In genomic region chr9:134657666-134658377, GRCh38 we compare ENCODE assay signal across 25 cellular contexts. TPM values are rescaled to one million over a fixed set of nuclear protein-coding genes. Genes with fewer than 3 reads are reported as not detected.
DNase-seq lines count a peak whose midpoint lies in the region; ATAC-seq and TF ChIP-seq lines count a peak whose summit lies in the region.
"Had no signal": no experiment of that assay in that cellular context is flagged by ENCODE, and none has a peak within 500 bp of the region (broad histone marks: within the 10 kb centered on the region; RNA-seq: fewer than 3 reads in every experiment).

No MANE protein-coding gene starts in this region.

- H3K9me3 ChIP-seq in smooth muscle cell (replicated peaks; ENCODE audit: low read depth) (no peaks in the 10 kb centered on the region), osteoblast (ENCODE audit: low read depth, low read length) (no peaks in the 10 kb centered on the region)
- H3K9me3 ChIP-seq: gastrocnemius medialis had no signal

- H3K4me3 ChIP-seq in mesendoderm (ENCODE audit: low read length) (no peak overlapping the region), smooth muscle cell (no peak overlapping the region), osteoblast (ENCODE audit: insufficient read depth, low read length) (no peak overlapping the region)
- H3K4me3 ChIP-seq: gastrocnemius medialis, skin epidermis had no signal

- peaks cover 43% of the 10 kb centered on the region for H3K79me1 ChIP-seq in mesendoderm (ENCODE audit: low read length)

- H3K18ac ChIP-seq in mesendoderm (ENCODE audit: low read length), result no peak overlapping the region

- H3K9ac ChIP-seq in mesendoderm (ENCODE audit: low read length), result peak overlapping the region; percentile 6
- H3K9ac ChIP-seq in smooth muscle cell (ENCODE audit: low read depth), result peak overlapping the region; percentile 56

- H2AFZ ChIP-seq in smooth muscle cell (ENCODE audit: low read depth) (no peak overlapping the region), osteoblast (ENCODE audit: low read length) (no peak overlapping the region)

- H3K4ac ChIP-seq in mesendoderm (ENCODE audit: low read depth, low read length), result no peak overlapping the region

- H2BK5ac ChIP-seq in mesendoderm (ENCODE audit: low read length), result no peak overlapping the region

- H3K27ac Mint-ChIP-seq in CD14-positive monocyte, result peak overlapping the region in 1 of 7 donors; percentile 25
- H3K27ac Mint-ChIP-seq: activated CD4-positive, alpha-beta T cell treated with anti-CD3 and anti-CD28 coated beads, Interleukin-2, amount 10 ng/mL, durations not matched to agents 24 days and 14 days; activated naive CD8-positive, alpha-beta T cell; activated T-helper 1 cell treated with anti-CD3 and anti-CD28 coated beads, Interleukin-12 subunit alpha, Interleukin-12 subunit beta, Interleukin-2, Interleukin-4 antibody, amounts not matched to agents 30 ng/mL and 10 ng/mL and 1 ng/mL, durations not matched to agents 14 hours and 24 hours and 36 hours; memory B cell; natural killer cell treated with Interleukin-12 subunit alpha and Interleukin-12 subunit beta and Interleukin-15 and Interleukin-18, amount 100 ng/mL, for 72 hours; stimulated activated naive CD8-positive, alpha-beta T cell treated with anti-CD3 and anti-CD28 coated beads, Interleukin-15, Interleukin-2, amounts not matched to agents 100 ng/mL and 50 ng/mL, for 24 hours; T-helper 17 cell had no signal

- POLR2A ChIA-PET in RWPE1 (lab: Yijun Ruan, JAX; ENCODE audit: low non-redundant PET), result no interaction called here

- no peaks in the 10 kb centered on the region for H3K4me1 ChIP-seq in mesendoderm (ENCODE audit: control insufficient read depth, low read depth, low read length)
- H3K4me1 ChIP-seq in smooth muscle cell (ENCODE audit: low read depth), result peaks cover 13% of the 10 kb centered on the region
- peaks cover 23% of the 10 kb centered on the region for H3K4me1 ChIP-seq in osteoblast (ENCODE audit: insufficient read depth, low read length)
- H3K4me1 ChIP-seq: gastrocnemius medialis had no signal

- no peak for TF ChIP-seq CTCF in CD14-positive monocyte (IDR thresholded peaks at IDR 0.05)
- TF ChIP-seq CTCF in RWPE1 (conservative IDR thresholded peaks at IDR 0.05; ENCODE audit: low read depth), result no peak
- no peak for TF ChIP-seq CTCF in smooth muscle cell (IDR thresholded peaks at IDR 0.05; ENCODE audit: borderline replicate concordance, insufficient read depth, poor library complexity, severe bottlenecking)
- TF ChIP-seq CTCF in osteoblast (IDR thresholded peaks at IDR 0.05; ENCODE audit: extremely low read depth, low read depth, low read length), result no peak

- no peak overlapping the region for H2BK120ac ChIP-seq in mesendoderm (ENCODE audit: low read depth, low read length)

- H3K4me1 Mint-ChIP-seq in CD14-positive monocyte, result no peaks in the 10 kb centered on the region
- H3K4me1 Mint-ChIP-seq: activated CD4-positive, alpha-beta T cell treated with anti-CD3 and anti-CD28 coated beads, Interleukin-2, amount 10 ng/mL, durations not matched to agents 24 days and 14 days; memory B cell; T-helper 17 cell had no signal

- H3K27me3 ChIP-seq in mesendoderm (ENCODE audit: insufficient read depth, low read length, poor library complexity) (no peaks in the 10 kb centered on the region), smooth muscle cell (ENCODE audit: low read depth) (no peaks in the 10 kb centered on the region), osteoblast (ENCODE audit: insufficient read depth, low read length) (no peaks in the 10 kb centered on the region)

- H4K20me1 ChIP-seq in smooth muscle cell (ENCODE audit: low read depth), result peaks cover 95% of the 10 kb centered on the region
- H4K20me1 ChIP-seq in osteoblast (ENCODE audit: insufficient read depth, low read length), result peaks cover 83% of the 10 kb centered on the region

- H3K27ac ChIP-seq in RWPE1, result peak overlapping the region; percentile 58
- H3K27ac ChIP-seq in mesendoderm (ENCODE audit: low read depth, low read length), result peak overlapping the region; percentile 22
- H3K27ac ChIP-seq in smooth muscle cell (ENCODE audit: low read depth), result peak overlapping the region; percentile 96
- no peak overlapping the region for H3K27ac ChIP-seq in osteoblast (ENCODE audit: low read depth, low read length)
- H3K27ac ChIP-seq: gastrocnemius medialis had no signal

- H3K36me3 ChIP-seq in mesendoderm (ENCODE audit: control insufficient read depth, insufficient read depth, low read length) (no peaks in the 10 kb centered on the region), smooth muscle cell (ENCODE audit: low read depth) (no peaks in the 10 kb centered on the region), osteoblast (ENCODE audit: insufficient read depth, low read length) (peaks cover 36% of the 10 kb centered on the region)
- H3K36me3 ChIP-seq: gastrocnemius medialis had no signal

- no peak overlapping the region for H2BK15ac ChIP-seq in mesendoderm (replicated peaks; ENCODE audit: low read depth)

- H3K4me2 ChIP-seq in mesendoderm (ENCODE audit: low read length), result no peak overlapping the region
- H3K4me2 ChIP-seq in smooth muscle cell, result peak overlapping the region; percentile 68
- H3K4me2 ChIP-seq in osteoblast (ENCODE audit: insufficient read depth, low read length), result no peak overlapping the region

- whole genome bisulfite sequencing in mesendoderm (ENCODE audit: extremely low coverage, insufficient coverage, low lambda C conversion rate), result no CpG with 5 or more reads among the region's 20 CpGs
- 73% methylated on average over 13 of the region's 20 CpGs for WGBS in smooth muscle cell (ENCODE audit: low lambda C conversion rate)

- CTCF ChIA-PET in RWPE1 (lab: Yijun Ruan, JAX), result interaction anchor here (1.6 kb wide), 1 partner anchor 208 kb away, joined by 9 read pairs; no protein-coding TSS in a partner anchor

- H3K56ac ChIP-seq in mesendoderm (ENCODE audit: low read length), result peak overlapping the region; percentile 17

- ATAC-seq in HG03039 (IDR thresholded peaks at IDR 0.05; ENCODE audit: unreplicated experiment) (no peak), HG02678 (IDR thresholded peaks at IDR 0.05; ENCODE audit: unreplicated experiment) (no peak)
- ATAC-seq: esophagus mucosa; gastrocnemius medialis; natural killer cell treated with Interleukin-12 subunit alpha and Interleukin-12 subunit beta and Interleukin-15 and Interleukin-18, amount 100 ng/mL, for 72 hours; T-helper 17 cell had no signal

- no peak overlapping the region for H4K8ac ChIP-seq in mesendoderm (ENCODE audit: low read depth, low read length)

- peaks cover 45% of the 10 kb centered on the region for H3K79me2 ChIP-seq in mesendoderm (ENCODE audit: control insufficient read depth, insufficient read depth, low read length)
- H3K79me2 ChIP-seq in smooth muscle cell (ENCODE audit: low read depth), result peaks cover 86% of the 10 kb centered on the region
- peaks cover 89% of the 10 kb centered on the region for H3K79me2 ChIP-seq in osteoblast (ENCODE audit: insufficient read depth, low read length)

- H3K36me3 Mint-ChIP-seq in CD14-positive monocyte, result no peaks in the 10 kb centered on the region
- H3K36me3 Mint-ChIP-seq: memory B cell; natural killer cell treated with Interleukin-12 subunit alpha and Interleukin-12 subunit beta and Interleukin-15 and Interleukin-18, amount 100 ng/mL, for 72 hours had no signal

- no peak overlapping the region for H3K4me3 Mint-ChIP-seq in CD14-positive monocyte
- H3K4me3 Mint-ChIP-seq: activated CD4-positive, alpha-beta T cell treated with anti-CD3 and anti-CD28 coated beads, Interleukin-2, amount 10 ng/mL, durations not matched to agents 24 days and 14 days; activated naive CD8-positive, alpha-beta T cell; activated T-helper 1 cell treated with anti-CD3 and anti-CD28 coated beads, Interleukin-12 subunit alpha, Interleukin-12 subunit beta, Interleukin-2, Interleukin-4 antibody, amounts not matched to agents 30 ng/mL and 10 ng/mL and 1 ng/mL, durations not matched to agents 14 hours and 24 hours and 36 hours; memory B cell; natural killer cell treated with Interleukin-12 subunit alpha and Interleukin-12 subunit beta and Interleukin-15 and Interleukin-18, amount 100 ng/mL, for 72 hours; stimulated activated naive CD8-positive, alpha-beta T cell treated with anti-CD3 and anti-CD28 coated beads, Interleukin-15, Interleukin-2, amounts not matched to agents 100 ng/mL and 50 ng/mL, for 24 hours; T-helper 17 cell had no signal

- H3K23ac ChIP-seq in mesendoderm (ENCODE audit: low read length), result no peak overlapping the region

- intact Hi-C loops in CD14-positive monocyte (cut with micrococcal nuclease), result no loop called here

- peak; percentile 38 for DNase-seq in CD14-positive monocyte (ENCODE audit: low spot score)
- no peak for DNase-seq in RWPE1 (ENCODE audit: low spot score)
- no peak for DNase-seq in mesendoderm
- no peak for DNase-seq in smooth muscle cell (lab: John Stamatoyannopoulos, UW; ENCODE audit: unreplicated experiment)
- DNase-seq in osteoblast (ENCODE audit: insufficient read length, low spot score, missing footprints), result no peak
- DNase-seq in stimulated activated CD8-positive, alpha-beta memory T cell treated with anti-CD3 and anti-CD28 coated beads, Interleukin-4, amount 100 ng/mL, for 48 hours, result no peak
- DNase-seq: ACHN; activated CD4-positive, alpha-beta T cell treated with anti-CD3 and anti-CD28 coated beads, Interleukin-2, amount 10 ng/mL, durations not matched to agents 24 days and 14 days; effector CD8-positive, alpha-beta T cell; gastrocnemius medialis; GOT3; MM.1S; NCI-H1436; NCI-H524; stimulated activated CD4-positive, alpha-beta T cell treated with anti-CD3 and anti-CD28 coated beads, Interleukin-2, amount 100 ng/mL, for 48 hours; T-helper 17 cell had no signal

- H3F3A ChIP-seq in smooth muscle cell (ENCODE audit: low read depth), result peaks cover 70% of the 10 kb centered on the region

- H3K9me3 Mint-ChIP-seq in CD14-positive monocyte, result peaks cover 9 to 26% (median 15%) of the 10 kb centered on the region in 7 donors
- H3K9me3 Mint-ChIP-seq: activated CD4-positive, alpha-beta T cell treated with anti-CD3 and anti-CD28 coated beads, Interleukin-2, amount 10 ng/mL, durations not matched to agents 24 days and 14 days had no signal

- peaks cover 1 to 3% (median 2%) of the 10 kb centered on the region in 3 donors for H3K27me3 Mint-ChIP-seq in CD14-positive monocyte (ENCODE audit: low read depth in 3 of 3)
- H3K27me3 Mint-ChIP-seq: activated CD4-positive, alpha-beta T cell treated with anti-CD3 and anti-CD28 coated beads, Interleukin-2, amount 10 ng/mL, durations not matched to agents 24 days and 14 days; activated naive CD8-positive, alpha-beta T cell had no signal

- no peak overlapping the region for H2AK5ac ChIP-seq in mesendoderm (ENCODE audit: low read length)

- no peak overlapping the region for H4K5ac ChIP-seq in mesendoderm (ENCODE audit: low read length)

RNA-seq across cellular contexts. Expression of gene COL5A1, which starts 16.2 kb away (rescaled TPM):
- polyA plus RNA-seq in CD14-positive monocyte (not detected), smooth muscle cell (1,100 and 1,443 TPM in 2 replicates)
- polyA plus RNA-seq in mesendoderm (2013, experiment 1 of 2), result 23.5 TPM
- polyA plus RNA-seq in mesendoderm (2013, experiment 2 of 2), result 21.5 TPM
- total RNA-seq in smooth muscle cell (1,084 and 1,167 TPM in 2 replicates), osteoblast (571 and 801 TPM in 2 replicates)
- total RNA-seq: activated CD4-positive, alpha-beta T cell treated with anti-CD3 and anti-CD28 coated beads, Interleukin-2, amount 10 ng/mL, durations not matched to agents 24 days and 14 days; activated T-helper 1 cell treated with anti-CD3 and anti-CD28 coated beads, Interleukin-12 subunit alpha, Interleukin-12 subunit beta, Interleukin-2, Interleukin-4 antibody, amounts not matched to agents 30 ng/mL and 10 ng/mL and 1 ng/mL, durations not matched to agents 14 hours and 24 hours and 36 hours; natural killer cell treated with Interleukin-12 subunit alpha and Interleukin-12 subunit beta and Interleukin-15 and Interleukin-18, amount 100 ng/mL, for 72 hours had no signal
